ENCODE assay signal across 1 cellular context in genomic region chr17:48561894-48562810, GRCh38.
TF ChIP-seq lines count a peak whose summit lies in the region.

No MANE protein-coding gene starts in this region.

TF ChIP-seq in endothelial cell of umbilical vein, 7 proteins besides CTCF, POLR2A, EP300 and RAD21:
- TF ChIP-seq EZH2 (IDR thresholded peaks at IDR 0.05; ENCODE audit: borderline replicate concordance, low read depth, low read length, severe bottlenecking) (no peak), MYC (IDR thresholded peaks at IDR 0.05; ENCODE audit: low read depth, low read length) (no peak), MAX (IDR thresholded peaks at IDR 0.05; ENCODE audit: insufficient read depth, insufficient read length) (no peak), GATA2 (IDR thresholded peaks at IDR 0.05; ENCODE audit: insufficient read depth, insufficient read length, low read depth, low read length) (no peak), FOS (IDR thresholded peaks at IDR 0.05; ENCODE audit: borderline replicate concordance, insufficient read depth, low read length) (no peak), POLR2AphosphoS5 (IDR thresholded peaks at IDR 0.05; ENCODE audit: insufficient read depth, low read depth, low read length) (no peak), JUN (IDR thresholded peaks at IDR 0.05; ENCODE audit: borderline replicate concordance, insufficient read depth, insufficient read length, low read depth) (no peak)
